Comparison of ENCODE assay signal across 25 cellular contexts in genomic region chr6:92044312-92044711, GRCh38.
"Had no signal": no experiment of that assay in that cellular context is flagged by ENCODE, and none has a peak within 500 bp of the region (broad histone marks: within the 10 kb centered on the region; RNA-seq: fewer than 3 reads in every experiment).

No MANE protein-coding gene starts in this region.

- H3K27ac ChIP-seq: neural progenitor cell, ovary, parathyroid adenoma, psoas muscle, right lobe of liver, sigmoid colon, skin epidermis, stomach, thoracic aorta, thyroid gland, tibial nerve, upper lobe of left lung, vagina had no signal

- H3K9me3 ChIP-seq: ovary, psoas muscle, right lobe of liver, sigmoid colon, stomach, thoracic aorta, thyroid gland, tibial nerve, upper lobe of left lung, vagina had no signal

- H3K36me3 ChIP-seq: neural progenitor cell, ovary, right lobe of liver, sigmoid colon, stomach, thoracic aorta, thyroid gland, tibial nerve, upper lobe of left lung, vagina had no signal

- H3K4me3 ChIP-seq: neural progenitor cell, ovary, psoas muscle, right lobe of liver, sigmoid colon, skin epidermis, smooth muscle cell, stomach, thoracic aorta, thyroid gland, tibial nerve, upper lobe of left lung, vagina had no signal

- H3K4me1 ChIP-seq: neural progenitor cell, parathyroid adenoma, psoas muscle, right lobe of liver, stomach, thyroid gland, tibial nerve, upper lobe of left lung, vagina had no signal

- DNase-seq: natural killer cell; occipital lobe; ovary; posterior cingulate gyrus; psoas muscle; right cardiac atrium; right lobe of liver; sigmoid colon; stimulated activated CD4-positive, alpha-beta T cell treated with anti-CD3 and anti-CD28 coated beads, Interleukin-15, amount 100 ng/mL, for 24 hours; stimulated activated CD4-positive, alpha-beta T cell treated with anti-CD3 and anti-CD28 coated beads, Interleukin-2, amount 100 ng/mL, for 24 hours; stimulated activated CD4-positive, alpha-beta T cell treated with anti-CD3 and anti-CD28 coated beads, Interleukin-2, amount 100 ng/mL, for 48 hours; stimulated activated CD4-positive, alpha-beta T cell treated with anti-CD3 and anti-CD28 coated beads, Interleukin-4, amount 100 ng/mL, for 24 hours; stimulated activated naive B cell treated with anti-CD40 and anti-IgM and Interleukin-4, amounts not matched to agents 10 μg/mL and 1 μg/mL and 100 μg/mL, for 72 hours; stimulated activated naive CD4-positive, alpha-beta T cell treated with Interleukin-2 at 50 U/mL for 16 hours; stomach; thyroid gland; upper lobe of left lung had no signal

- ATAC-seq: natural killer cell; psoas muscle; right cardiac atrium; right lobe of liver; stimulated activated effector memory CD8-positive, alpha-beta T cell treated with anti-CD3 and anti-CD28 coated beads, Interleukin-12 subunit alpha, Interleukin-12 subunit beta, amount 100 ng/mL, for 72 hours; stimulated activated naive B cell treated with anti-CD40 and anti-IgM and Interleukin-4, amounts not matched to agents 10 μg/mL and 1 μg/mL and 100 μg/mL, for 72 hours had no signal

- H3K27me3 ChIP-seq: neural progenitor cell, ovary, right lobe of liver, sigmoid colon, stomach, thyroid gland, tibial nerve, upper lobe of left lung, vagina had no signal
